9 cellular contexts compared by ENCODE assay signal in genomic region chr11:833114-833791, GRCh38. TPM values are rescaled to one million over a fixed set of nuclear protein-coding genes. Genes with fewer than 3 reads are reported as not detected.
A peak's percentile ranks its signal among the peaks of the same experiment; 100 is the strongest.
DNase-seq lines count a peak whose midpoint lies in the region; ATAC-seq lines count a peak whose summit lies in the region.
"Had no signal": no experiment of that assay in that cellular context is flagged by ENCODE, and none has a peak within 500 bp of the region (broad histone marks: within the 10 kb centered on the region; RNA-seq: fewer than 3 reads in every experiment).

No MANE protein-coding gene starts in this region.

- H3K27me3 ChIP-seq in mesendoderm (ENCODE audit: insufficient read depth, low read length, poor library complexity): peaks cover 3% of the 10 kb centered on the region

- H3K27me3 Mint-ChIP-seq in T-helper 2 cell treated with Interferon-gamma antibody and Interleukin-4, amounts not matched to agents 5 μg/mL and 100 μg/mL, for 36 hours (ENCODE audit: low read depth): peaks cover 30% of the 10 kb centered on the region

- H3K4me1 ChIP-seq in mesendoderm (ENCODE audit: control insufficient read depth, low read depth, low read length): peaks cover 11% of the 10 kb centered on the region
- H3K4me1 ChIP-seq in urinary bladder (ENCODE audit: insufficient read depth): peaks cover 2% of the 10 kb centered on the region

- peak overlapping the region; percentile 18 for H3K4ac ChIP-seq in mesendoderm (ENCODE audit: low read depth, low read length)

- H3K27ac Mint-ChIP-seq in T-helper 2 cell treated with Interferon-gamma antibody and Interleukin-4, amounts not matched to agents 5 μg/mL and 100 μg/mL, for 36 hours: no peak overlapping the region

- H3K36me3 ChIP-seq in mesendoderm (ENCODE audit: control insufficient read depth, insufficient read depth, low read length): peaks cover 2% of the 10 kb centered on the region
- no peaks in the 10 kb centered on the region for H3K36me3 ChIP-seq in urinary bladder (ENCODE audit: insufficient read depth)

- peak overlapping the region; percentile 72 for H3K23ac ChIP-seq in mesendoderm (ENCODE audit: low read length)

- peak; percentile 23 for ATAC-seq in GM21825 (IDR thresholded peaks at IDR 0.05; ENCODE audit: unreplicated experiment)

- H3K9me3 Mint-ChIP-seq in T-helper 2 cell treated with Interferon-gamma antibody and Interleukin-4, amounts not matched to agents 5 μg/mL and 100 μg/mL, for 36 hours: no peaks in the 10 kb centered on the region
- H3K9me3 Mint-ChIP-seq: IgD-negative memory B cell had no signal

- H3K56ac ChIP-seq in mesendoderm (ENCODE audit: low read length): peak overlapping the region; percentile 92

- H2AK5ac ChIP-seq in mesendoderm (ENCODE audit: low read length): no peak overlapping the region

- H3K4me2 ChIP-seq in mesendoderm (ENCODE audit: low read length): peak overlapping the region; percentile 77

- H3K4me3 Mint-ChIP-seq in T-helper 2 cell treated with Interferon-gamma antibody and Interleukin-4, amounts not matched to agents 5 μg/mL and 100 μg/mL, for 36 hours: peak overlapping the region; percentile 60

- peaks cover 6% of the 10 kb centered on the region for H3K4me1 Mint-ChIP-seq in T-helper 2 cell treated with Interferon-gamma antibody and Interleukin-4, amounts not matched to agents 5 μg/mL and 100 μg/mL, for 36 hours (ENCODE audit: low read depth)

- no peaks in the 10 kb centered on the region for H3K79me2 ChIP-seq in mesendoderm (ENCODE audit: control insufficient read depth, insufficient read depth, low read length)

- no peak overlapping the region for H2BK120ac ChIP-seq in mesendoderm (ENCODE audit: low read depth, low read length)

- H3K18ac ChIP-seq in mesendoderm (ENCODE audit: low read length): peak overlapping the region; percentile 62

- peaks cover 3% of the 10 kb centered on the region for H3K36me3 Mint-ChIP-seq in T-helper 2 cell treated with Interferon-gamma antibody and Interleukin-4, amounts not matched to agents 5 μg/mL and 100 μg/mL, for 36 hours (ENCODE audit: low read depth)

- H3K9ac ChIP-seq in mesendoderm (ENCODE audit: low read length): peak overlapping the region; percentile 77

- peak overlapping the region; percentile 26 for H3K27ac ChIP-seq in mesendoderm (ENCODE audit: low read depth, low read length)
- peak overlapping the region; percentile 60 for H3K27ac ChIP-seq in urinary bladder (ENCODE audit: low read depth)

- H4K8ac ChIP-seq in mesendoderm (ENCODE audit: low read depth, low read length): no peak overlapping the region

- H2BK5ac ChIP-seq in mesendoderm (ENCODE audit: low read length): no peak overlapping the region

- WGBS in mesendoderm (ENCODE audit: extremely low coverage, insufficient coverage, low lambda C conversion rate): no CpG with 5 or more reads among the region's 55 CpGs
- 1% methylated on average over 55 of the region's 55 CpGs for WGBS in urinary bladder

- H4K5ac ChIP-seq in mesendoderm (ENCODE audit: low read length): no peak overlapping the region

- DNase-seq in CD1c-positive myeloid dendritic cell (ENCODE audit: extremely low spot score) (peak; percentile 69), ecto neural progenitor cell (ENCODE audit: low spot score) (peak; percentile 69), mesendoderm (no peak), NCI-H524 (lab: John Stamatoyannopoulos, UW) (no peak), NCI-H510A treated with DMSO at 0.1 percent for 48 hours (lab: John Stamatoyannopoulos, UW) (no peak)
- peak; percentile 52 for DNase-seq in T-helper 2 cell treated with Interferon-gamma antibody and Interleukin-4, amounts not matched to agents 5 μg/mL and 100 μg/mL, for 36 hours (ENCODE audit: low spot score)

- H3K79me1 ChIP-seq in mesendoderm (ENCODE audit: low read length): peaks cover 2% of the 10 kb centered on the region

- peak overlapping the region; percentile 71 for H3K4me3 ChIP-seq in mesendoderm (ENCODE audit: low read length)
- peak overlapping the region; percentile 67 for H3K4me3 ChIP-seq in urinary bladder (ENCODE audit: low read depth, low read length)

- H2BK15ac ChIP-seq in mesendoderm (replicated peaks; ENCODE audit: low read depth): no peak overlapping the region

RNA-seq across cellular contexts. Expression of gene CD151, which starts 0.5 kb away (rescaled TPM):
- 58.7 TPM for polyA plus RNA-seq in mesendoderm (2013, experiment 1 of 2)
- polyA plus RNA-seq in mesendoderm (2013, experiment 2 of 2): 55.5 TPM
- 115 TPM for total RNA-seq in urinary bladder
- 692 TPM for polyA plus RNA-seq in urinary bladder

RNA-seq across cellular contexts. Expression of gene CRACR2B, which starts 5.5 kb away (rescaled TPM):
- polyA plus RNA-seq in mesendoderm (2013, experiment 1 of 2): 5.0 TPM
- 4.8 TPM for polyA plus RNA-seq in mesendoderm (2013, experiment 2 of 2)
- 5.9 TPM for total RNA-seq in urinary bladder
- 20.2 TPM for polyA plus RNA-seq in urinary bladder

RNA-seq across cellular contexts. Expression of gene POLR2L, which starts 9.1 kb away (rescaled TPM):
- polyA plus RNA-seq in mesendoderm (2013, experiment 1 of 2): 270 TPM
- 276 TPM for polyA plus RNA-seq in mesendoderm (2013, experiment 2 of 2)
- total RNA-seq in urinary bladder: 21.7 TPM
- 148 TPM for polyA plus RNA-seq in urinary bladder

RNA-seq across cellular contexts. Expression of gene TSPAN4, which starts 9.4 kb away (rescaled TPM):
- 20.6 TPM for polyA plus RNA-seq in mesendoderm (2013, experiment 1 of 2)
- 19.9 TPM for polyA plus RNA-seq in mesendoderm (2013, experiment 2 of 2)
- 39.4 TPM for total RNA-seq in urinary bladder
- 144 TPM for polyA plus RNA-seq in urinary bladder

RNA-seq across cellular contexts. Expression of gene PNPLA2, which starts 14.5 kb away (rescaled TPM):
- polyA plus RNA-seq in mesendoderm (2013, experiment 1 of 2): 25.3 TPM
- 26.5 TPM for polyA plus RNA-seq in mesendoderm (2013, experiment 2 of 2)
- total RNA-seq in urinary bladder: 13.6 TPM
- 131 TPM for polyA plus RNA-seq in urinary bladder

Comparison
In these comparisons a context has a peak if more than half of its experiments do, and no peak if none do; other contexts are left out.
1. DNase-seq: peak in CD1c-positive myeloid dendritic cell (single experiment), T-helper 2 cell treated with Interferon-gamma antibody and Interleukin-4, amounts not matched to agents 5 μg/mL and 100 μg/mL, for 36 hours (single experiment) and ecto neural progenitor cell (single experiment); none in mesendoderm (single experiment), NCI-H524 (0 of 2) and NCI-H510A treated with DMSO at 0.1 percent for 48 hours (single experiment).